ENCODE assay signal across 2 cellular contexts in genomic region chr4:158209825-158210807, GRCh38.
TF ChIP-seq lines count a peak whose summit lies in the region.

Gene TMEM144, plus strand, starts transcription at chr4:158210486. Its CDS starts 2,182 bp downstream, at chr4:158212668.

TF ChIP-seq in IMR-90, 13 proteins besides CTCF, POLR2A, EP300 and RAD21 (continued from another document):
- TF ChIP-seq USF2 (IDR thresholded peaks at IDR 0.05; ENCODE audit: low read depth, low read length) (peak; percentile 22; the same call in 1 of the 2 replicates), MXI1 (IDR thresholded peaks at IDR 0.05; ENCODE audit: borderline replicate concordance, low read depth, low read length) (no peak)
TF ChIP-seq in IMR-90: peak in this region for 4.

TF ChIP-seq in SK-N-SH, 30 proteins besides CTCF, POLR2A, EP300 and RAD21 (continued from another document):
- TF ChIP-seq TAF1 (IDR thresholded peaks at IDR 0.05; ENCODE audit: borderline replicate concordance, low read depth, low read length) (no peak), SIN3A (IDR thresholded peaks at IDR 0.05; ENCODE audit: borderline replicate concordance, low read depth, low read length) (no peak), CHD2 (IDR thresholded peaks at IDR 0.05; ENCODE audit: low read length, partially characterized antibody) (no peak), GABPA (IDR thresholded peaks at IDR 0.05; ENCODE audit: low read depth) (no peak), FOXM1 (IDR thresholded peaks at IDR 0.05; ENCODE audit: low read depth) (no peak), MAX (IDR thresholded peaks at IDR 0.05; ENCODE audit: low read depth) (no peak), NFIC (IDR thresholded peaks at IDR 0.05; ENCODE audit: borderline replicate concordance) (no peak), TCF12 (IDR thresholded peaks at IDR 0.05) (no peak)
